Comparison of ENCODE assay signal across 14 cellular contexts in the genomic region with DNA sequence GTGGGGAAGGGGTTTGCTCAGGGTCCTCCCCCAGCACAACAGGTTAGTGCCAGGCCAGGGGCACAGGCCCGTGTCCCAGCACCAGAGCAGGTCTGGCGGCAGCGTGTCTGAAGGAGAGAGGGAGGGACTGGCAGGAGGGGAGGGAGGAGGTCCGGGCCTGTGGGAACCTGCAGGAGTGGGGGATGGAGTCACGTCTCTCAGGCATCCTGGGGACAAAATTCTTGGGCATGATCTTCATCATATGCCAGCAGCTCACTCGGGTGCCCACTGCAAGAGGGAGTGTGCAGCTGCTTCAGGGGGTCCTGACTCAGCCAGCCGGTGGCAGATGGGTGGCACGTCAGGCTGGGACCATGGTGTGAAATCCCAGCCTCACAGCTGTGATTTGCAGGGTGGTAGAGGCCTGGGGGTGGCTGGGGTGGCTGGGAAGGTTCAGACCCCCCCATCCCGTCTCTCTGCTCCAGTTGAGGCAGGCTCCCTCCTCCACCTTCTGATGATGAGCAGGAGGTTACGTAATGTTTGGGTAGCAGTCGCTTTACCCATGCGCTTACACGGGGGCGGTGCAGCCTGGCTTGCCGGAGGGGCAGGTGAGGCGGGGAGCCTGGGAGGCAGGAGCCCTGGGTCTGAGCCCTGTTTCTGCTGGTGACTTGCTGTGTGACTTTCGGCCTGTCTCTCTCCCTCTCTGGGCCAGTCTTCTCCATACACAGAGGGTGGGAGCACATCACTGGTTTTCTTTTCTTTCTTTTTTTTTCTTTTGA. TPM values are rescaled to one million over a fixed set of nuclear protein-coding genes. Genes with fewer than 3 reads are reported as not detected.
A peak's percentile ranks its signal among the peaks of the same experiment; 100 is the strongest.
DNase-seq lines count a peak whose midpoint lies in the region; ATAC-seq, FAIRE-seq and TF ChIP-seq lines count a peak whose summit lies in the region.
"Had no signal": no experiment of that assay in that cellular context is flagged by ENCODE, and none has a peak within 500 bp of the region (broad histone marks: within the 10 kb centered on the region; RNA-seq: fewer than 3 reads in every experiment).

No MANE protein-coding gene starts in this region.

- TF ChIP-seq EP300 in K562 (IDR thresholded peaks at IDR 0.05; ENCODE audit: low read length) (no peak), sigmoid colon (IDR thresholded peaks at IDR 0.05) (no peak)

- no peaks in the 10 kb centered on the region; the same call in 2 of the 3 replicates for H3K79me2 ChIP-seq in K562 (ENCODE audit: control insufficient read depth, insufficient read depth, low read length)
- peaks cover 34% of the 10 kb centered on the region for H3K79me2 ChIP-seq in keratinocyte (ENCODE audit: control insufficient read depth, insufficient read depth, low read length)

- ATAC-seq in K562 (no peak), GM19023 (IDR thresholded peaks at IDR 0.05; ENCODE audit: unreplicated experiment) (no peak)
- no peak for ATAC-seq in activated naive CD8-positive, alpha-beta T cell treated with anti-CD3 and anti-CD28 coated beads, Interleukin-2, amount 50 U/mL, for 24 hours
- ATAC-seq: T-cell had no signal

- H3K27ac Mint-ChIP-seq in activated naive CD8-positive, alpha-beta T cell treated with anti-CD3 and anti-CD28 coated beads, Interleukin-2, amount 50 U/mL, for 24 hours, result no peak overlapping the region
- H3K27ac Mint-ChIP-seq: activated T-helper 2 cell treated with anti-CD3 and anti-CD28 coated beads, Interferon-gamma antibody, Interleukin-2, Interleukin-4, amounts not matched to agents 10 μg/mL and 5 μg/mL and 100 μg/mL, durations not matched to agents 14 hours and 24 hours and 36 hours; T-cell had no signal

- H3K27ac ChIP-seq in K562 (ENCODE audit: extremely low read depth, low read depth, low read length) (no peak overlapping the region), keratinocyte (ENCODE audit: control insufficient read depth, insufficient read depth, low read length) (peak overlapping the region; percentile 39), sigmoid colon (peak overlapping the region; percentile 38 to 99 (median 78))
- H3K27ac ChIP-seq: coronary artery, WERI-Rb-1 had no signal

- 60% methylated on average over 12 of the region's 17 CpGs for WGBS in K562 (ENCODE audit: insufficient coverage, low coverage, missing lambda C conversion rate)
- 77 to 79% methylated on average over 17 of the region's 17 CpGs for WGBS in sigmoid colon, 2 donors

- intact Hi-C loops in K562 (cut with micrococcal nuclease) (no loop called here), sigmoid colon (cut with DNase I) (no loop called here)

- H3K36me3 ChIP-seq in K562 (ENCODE audit: control insufficient read depth, insufficient read depth, low read length), result peaks cover 1% of the 10 kb centered on the region; the same call in 1 of the 3 replicates
- peaks cover under 1 to 7% of the 10 kb centered on the region in 2 experiments for H3K36me3 ChIP-seq in keratinocyte (ENCODE audit: control insufficient read depth in 2 of 2, extremely low read depth in 1 of 2, insufficient read depth in 2 of 2, low read length in 2 of 2)
- H3K36me3 ChIP-seq in sigmoid colon, result peaks cover 0 to 7% (median under 1%) of the 10 kb centered on the region in 4 donors

- peaks cover 3% of the 10 kb centered on the region for H3K4me1 Mint-ChIP-seq in activated naive CD8-positive, alpha-beta T cell treated with anti-CD3 and anti-CD28 coated beads, Interleukin-2, amount 50 U/mL, for 24 hours
- H3K4me1 Mint-ChIP-seq: T-cell had no signal

- H2AFZ ChIP-seq in K562 (ENCODE audit: low read depth, low read length) (no peak overlapping the region), keratinocyte (ENCODE audit: control insufficient read depth, low read length) (no peak overlapping the region)

- in situ Hi-C loops in K562 (cut with MboI), result no loop called here

- TF ChIP-seq POLR2A in NB4 (IDR thresholded peaks at IDR 0.05; ENCODE audit: extremely low read depth, insufficient read length), result no peak
- no peak for TF ChIP-seq POLR2A in K562 (conservative IDR thresholded peaks at IDR 0.05)
- no peak for TF ChIP-seq POLR2A in sigmoid colon (IDR thresholded peaks at IDR 0.05)

- H3K4me3 ChIP-seq in NB4 (ENCODE audit: low read depth, low read length), result no peak overlapping the region
- H3K4me3 ChIP-seq in K562, result no peak overlapping the region
- peak overlapping the region in 1 of 3 experiments; percentile 25 for H3K4me3 ChIP-seq in keratinocyte (ENCODE audit: control insufficient read depth in 2 of 3, extremely low read depth in 1 of 3, insufficient read depth in 2 of 3, low read depth in 1 of 3, low read length in 3 of 3)
- H3K4me3 ChIP-seq in sigmoid colon, result no peak overlapping the region
- H3K4me3 ChIP-seq: coronary artery had no signal

- no peak for TF ChIP-seq RAD21 in K562 (CRISPR knock-in tag; conservative IDR thresholded peaks at IDR 0.05 in 1 of 2, IDR thresholded peaks at IDR 0.05 in 1 of 2)

- H3K4me3 Mint-ChIP-seq in activated naive CD8-positive, alpha-beta T cell treated with anti-CD3 and anti-CD28 coated beads, Interleukin-2, amount 50 U/mL, for 24 hours, result no peak overlapping the region
- H3K4me3 Mint-ChIP-seq: T-cell had no signal

- H3K9me1 ChIP-seq in K562 (ENCODE audit: control insufficient read depth, insufficient read depth, low read length) (peaks cover 6% of the 10 kb centered on the region), keratinocyte (ENCODE audit: control insufficient read depth, extremely low read depth, insufficient read depth, low read length) (no peaks in the 10 kb centered on the region)

- H3K4me2 ChIP-seq in K562 (ENCODE audit: insufficient read depth, low read length) (no peak overlapping the region), keratinocyte (ENCODE audit: control insufficient read depth, extremely low read depth, insufficient read depth, low read depth, low read length) (peak overlapping the region; percentile 66)

- H3K27me3 ChIP-seq in K562 (ENCODE audit: control insufficient read depth in 2 of 2, insufficient read depth in 2 of 2, low read length in 2 of 2), result no peaks in the 10 kb centered on the region
- no peaks in the 10 kb centered on the region for H3K27me3 ChIP-seq in keratinocyte (ENCODE audit: control insufficient read depth, extremely low read depth, insufficient read depth, low read length)
- no peaks in the 10 kb centered on the region for H3K27me3 ChIP-seq in sigmoid colon
- H3K27me3 ChIP-seq: BE2C had no signal

- peaks cover 4% of the 10 kb centered on the region for H3K27me3 Mint-ChIP-seq in activated naive CD8-positive, alpha-beta T cell treated with anti-CD3 and anti-CD28 coated beads, Interleukin-2, amount 50 U/mL, for 24 hours

- H3K36me3 Mint-ChIP-seq in activated naive CD8-positive, alpha-beta T cell treated with anti-CD3 and anti-CD28 coated beads, Interleukin-2, amount 50 U/mL, for 24 hours (ENCODE audit: low read depth), result no peaks in the 10 kb centered on the region
- H3K36me3 Mint-ChIP-seq: T-cell had no signal

- no peak for FAIRE-seq in K562 (lab: Jason Lieb, UNC)
- peak; percentile 49 for FAIRE-seq in keratinocyte (lab: Jason Lieb, UNC)

- H3K9ac ChIP-seq in K562 (ENCODE audit: insufficient read depth in 1 of 2, low read depth in 2 of 2, low read length in 2 of 2), result peak overlapping the region in 1 of 2 experiments; percentile 59; a peak in 1 of 4 replicates
- peak overlapping the region; percentile 38 for H3K9ac ChIP-seq in keratinocyte (ENCODE audit: control insufficient read depth, extremely low read depth, insufficient read depth, low read length)

- POLR2A ChIA-PET in K562 (lab: Yijun Ruan, JAX), result no interaction called here

- H3K4me1 ChIP-seq in K562 (replicated peaks in 1 of 2; ENCODE audit: control insufficient read depth in 2 of 2, insufficient read depth in 2 of 2, low read length in 2 of 2) (peaks cover 23 to 52% of the 10 kb centered on the region in 2 experiments), keratinocyte (ENCODE audit: control insufficient read depth, extremely low read depth, insufficient read depth, low read length) (peaks cover 29% of the 10 kb centered on the region), sigmoid colon (peaks cover 0 to 89% (median 80%) of the 10 kb centered on the region in 4 donors)

- CTCF ChIA-PET in K562 (lab: Yijun Ruan, JAX; ENCODE audit: low intra/inter-chr PET ratio), result no interaction called here

- no peaks in the 10 kb centered on the region for H3K9me3 Mint-ChIP-seq in activated naive CD8-positive, alpha-beta T cell treated with anti-CD3 and anti-CD28 coated beads, Interleukin-2, amount 50 U/mL, for 24 hours
- H3K9me3 Mint-ChIP-seq: activated T-helper 2 cell treated with anti-CD3 and anti-CD28 coated beads, Interferon-gamma antibody, Interleukin-2, Interleukin-4, amounts not matched to agents 10 μg/mL and 5 μg/mL and 100 μg/mL, durations not matched to agents 14 hours and 24 hours and 36 hours; T-cell had no signal

- TF ChIP-seq CTCF in NB4 (IDR thresholded peaks at IDR 0.05; ENCODE audit: low read depth, low read length) (no peak), K562 (IDR thresholded peaks at IDR 0.05 in 2 of 3, conservative IDR thresholded peaks at IDR 0.05 in 1 of 3; ENCODE audit: insufficient read depth in 2 of 3, low read depth in 1 of 3, low read length in 3 of 3) (no peak), keratinocyte (optimal IDR thresholded peaks at IDR 0.05 in 1 of 3, IDR thresholded peaks at IDR 0.05 in 1 of 3, conservative IDR thresholded peaks at IDR 0.05 in 1 of 3; ENCODE audit: extremely low read depth in 1 of 3, insufficient read depth in 2 of 3, low read length in 3 of 3) (no peak), sigmoid colon (IDR thresholded peaks at IDR 0.05) (no peak)

- no TSS peak for BruUV-seq in K562 (replicated peaks; lab: Mats Ljungman, UMichigan)

- peaks cover 27% of the 10 kb centered on the region for H4K20me1 ChIP-seq in K562 (replicated peaks; ENCODE audit: control insufficient read depth, insufficient read depth, low read length)
- no peaks in the 10 kb centered on the region for H4K20me1 ChIP-seq in keratinocyte (ENCODE audit: control insufficient read depth, extremely low read depth, insufficient read depth, low read length)

- no peaks in the 10 kb centered on the region for H3K9me3 ChIP-seq in K562 (replicated peaks; ENCODE audit: control insufficient read depth, insufficient read depth, low read depth, low read length)
- no peaks in the 10 kb centered on the region for H3K9me3 ChIP-seq in keratinocyte (ENCODE audit: control insufficient read depth, low read depth, low read length)
- H3K9me3 ChIP-seq in sigmoid colon, result no peaks in the 10 kb centered on the region
- H3K9me3 ChIP-seq: BE2C had no signal

- DNase-seq in NB4 (ENCODE audit: low read depth), result peak; percentile 41
- DNase-seq in K562 (ENCODE audit: extremely low read depth in 1 of 4, low spot score in 3 of 4), result no peak
- DNase-seq in keratinocyte (ENCODE audit: low read depth, low spot score), result peak; percentile 55
- DNase-seq in sigmoid colon, result no peak
- no peak for DNase-seq in GM19238 (ENCODE audit: insufficient read length, low spot score)
- no peak for DNase-seq in DMS53 treated with DMSO at 0.1 percent for 48 hours (lab: John Stamatoyannopoulos, UW; ENCODE audit: unreplicated experiment)
- no peak for DNase-seq in activated naive CD8-positive, alpha-beta T cell treated with anti-CD3 and anti-CD28 coated beads, Interleukin-2, amount 50 U/mL, for 24 hours
- DNase-seq: MV-4-11, T-cell, WERI-Rb-1 had no signal

- dilution Hi-C loops in keratinocyte (cut with MboI; ENCODE audit: extremely low pct_ligation_motif_present, low sequenced_read_pairs), result no loop called here

RNA-seq across cellular contexts. Expression of gene NCS1, which starts 40.5 kb away (rescaled TPM):
- 6.1 and 14.0 TPM in 2 replicates for total RNA-seq in K562 (2011; cell fraction: chromatin; rRNA removed; ENCODE audit: low replicate concordance)
- 10.3 and 11.0 TPM in 2 replicates for total RNA-seq in K562 (2011; cell fraction: nucleolus; rRNA removed)
- 7.1 and 7.5 TPM in 2 replicates for total RNA-seq in K562 (2011; cell fraction: nucleoplasm; rRNA removed)
- total RNA-seq in K562 (2014; rRNA removed), result 9.6 and 11.6 TPM in 2 replicates
- 7.6 and 8.0 TPM in 2 replicates for total RNA-seq in K562 (2014; rRNA removed; fragmentation: Illumina TruSeq; extraction: Trizol)
- 6.9 and 7.4 TPM in 2 replicates for total RNA-seq in K562 (2015; rRNA removed; fragmentation: Illumina TruSeq; extraction: Trizol)
- 22.8 and 25.0 TPM in 2 replicates for total RNA-seq in K562 (2021)
- polyA plus RNA-seq in K562 (2011; rRNA removed), result 24.0 and 27.0 TPM in 2 replicates
- 25.2 and 37.2 TPM in 2 replicates for polyA plus RNA-seq in K562 (2011; cell fraction: cytosol; rRNA removed)
- polyA plus RNA-seq in K562 (2011; cell fraction: nucleus; rRNA removed), result 10.2 and 16.2 TPM in 2 replicates
- 9.2 and 10.6 TPM in 2 replicates for polyA plus RNA-seq in K562 (2012)
- polyA plus RNA-seq in K562 (2014; fragmentation: Illumina TruSeq; extraction: Trizol), result 10.5 and 19.7 TPM in 2 replicates
- polyA plus RNA-seq in K562 (2014; fragmentation: Nextera tagmentation; extraction: Ambion mirVana), result under 1 TPM; 0.28 to 0.66 TPM
- polyA plus RNA-seq in K562 (2014; rRNA removed), result 11.2 and 13.1 TPM in 2 replicates
- polyA minus RNA-seq in K562 (2011; rRNA and poly(A)+ RNA removed), result 12.8 and 20.5 TPM in 2 replicates
- polyA minus RNA-seq in K562 (2011; cell fraction: cytosol; rRNA and poly(A)+ RNA removed), result 14.7 and 17.9 TPM in 2 replicates
- polyA minus RNA-seq in K562 (2011; cell fraction: nucleus; rRNA and poly(A)+ RNA removed), result 3.1 and 3.7 TPM in 2 replicates
- 49.1 to 67.4 TPM (median 61.6 TPM) in 3 replicates for polyA plus RNA-seq in keratinocyte
- polyA plus RNA-seq in keratinocyte (2011; ENCODE audit: low read depth), result 7.2 TPM
- polyA plus RNA-seq in keratinocyte (2011; cell fraction: cytosol; rRNA removed), result 52.4 and 71.2 TPM in 2 replicates
- polyA plus RNA-seq in keratinocyte (2011; cell fraction: nucleus; rRNA removed), result 35.4 and 37.0 TPM in 2 replicates
- 26.6 and 49.7 TPM in 2 replicates for polyA plus RNA-seq in keratinocyte (2012; ENCODE audit: low replicate concordance)
- polyA minus RNA-seq in keratinocyte, result 45.3 to 74.1 TPM (median 69.9 TPM) in 3 replicates
- 94.6 TPM for polyA minus RNA-seq in keratinocyte (2011; cell fraction: cytosol; rRNA and poly(A)+ RNA removed)
- polyA minus RNA-seq in keratinocyte (2011; cell fraction: nucleus; rRNA and poly(A)+ RNA removed), result 22.4 and 28.3 TPM in 2 replicates
- total RNA-seq in sigmoid colon, result 100 to 1,000 TPM in 1 of 4 donors, 10 to 100 TPM in 3; 78.5 to 133 (median 96.9) TPM
- 1 to 10 TPM in 2 of 3 donors, under 1 TPM in 1; 0.69 to 8.9 (median 4.2) TPM for polyA plus RNA-seq in sigmoid colon

RNA-seq across cellular contexts. Expression of gene HMCN2, which starts 52.8 kb away (rescaled TPM):
- total RNA-seq in K562 (2011; cell fraction: chromatin; rRNA removed; ENCODE audit: low replicate concordance), result 0.28 TPM in 1 of 2 replicates, not detected in the other
- total RNA-seq in K562 (2011; cell fraction: nucleolus; rRNA removed), result 0.13 and 0.17 TPM in 2 replicates
- total RNA-seq in K562 (2011; cell fraction: nucleoplasm; rRNA removed), result 0.15 TPM in 1 of 2 replicates, not detected in the other
- total RNA-seq in K562 (2014; rRNA removed) (not detected in 2 replicates), K562 (2014; rRNA removed; fragmentation: Illumina TruSeq; extraction: Trizol) (not detected in 2 replicates), K562 (2015; rRNA removed; fragmentation: Illumina TruSeq; extraction: Trizol) (not detected in 2 replicates), K562 (2021) (0.02 TPM in 1 of 2 replicates, not detected in the other), sigmoid colon (100 to 1,000 TPM in 1 of 4 donors, 10 to 100 TPM in 2, 1 to 10 TPM in 1; 8.2 to 106 (median 35.7) TPM)
- polyA plus RNA-seq in K562 (2011; rRNA removed) (0.01 TPM in 1 of 2 replicates, not detected in the other), K562 (2014; fragmentation: Illumina TruSeq; extraction: Trizol) (not detected in 2 replicates), K562 (2014; fragmentation: Nextera tagmentation; extraction: Ambion mirVana) (not detected), K562 (2014; rRNA removed) (0.01 TPM in 1 of 2 replicates, not detected in the other), keratinocyte (0.03 TPM in 1 of 3 replicates, not detected in the others), sigmoid colon (10 to 100 TPM in 1 of 3 donors, 1 to 10 TPM in 2; 3.6 to 44.0 (median 6.0) TPM)
- 0.03 TPM in 2 replicates for polyA plus RNA-seq in K562 (2011; cell fraction: cytosol; rRNA removed)
- 0.06 and 0.17 TPM in 2 replicates for polyA plus RNA-seq in K562 (2011; cell fraction: nucleus; rRNA removed)
- polyA plus RNA-seq in K562 (2012), result 0.01 TPM in 1 of 2 replicates, not detected in the other
- 0.09 TPM in 1 of 2 replicates, not detected in the other for polyA minus RNA-seq in K562 (2011; rRNA and poly(A)+ RNA removed)
- not detected in 2 replicates for polyA minus RNA-seq in K562 (2011; cell fraction: cytosol; rRNA and poly(A)+ RNA removed)
- polyA minus RNA-seq in K562 (2011; cell fraction: nucleus; rRNA and poly(A)+ RNA removed), result under 0.01 TPM in 1 of 2 replicates, not detected in the other
- not detected for polyA plus RNA-seq in keratinocyte (2011; ENCODE audit: low read depth)
- not detected in 2 replicates for polyA plus RNA-seq in keratinocyte (2011; cell fraction: cytosol; rRNA removed)
- not detected in 2 replicates for polyA plus RNA-seq in keratinocyte (2011; cell fraction: nucleus; rRNA removed)
- 0.04 TPM in 1 of 2 replicates, not detected in the other for polyA plus RNA-seq in keratinocyte (2012; ENCODE audit: low replicate concordance)
- not detected in 3 replicates for polyA minus RNA-seq in keratinocyte
- not detected for polyA minus RNA-seq in keratinocyte (2011; cell fraction: cytosol; rRNA and poly(A)+ RNA removed)
- polyA minus RNA-seq in keratinocyte (2011; cell fraction: nucleus; rRNA and poly(A)+ RNA removed), result 0.11 TPM in 1 of 2 replicates, not detected in the other
- total RNA-seq: activated T-helper 2 cell treated with anti-CD3 and anti-CD28 coated beads, Interferon-gamma antibody, Interleukin-2, Interleukin-4, amounts not matched to agents 10 μg/mL and 5 μg/mL and 100 μg/mL, durations not matched to agents 14 hours and 24 hours and 36 hours had no signal

Comparison
In these comparisons a context has a peak if more than half of its experiments do, and no peak if none do; other contexts are left out.
1. DNase-seq: peak in NB4 (single experiment) and keratinocyte (single experiment); none in K562 (0 of 4), sigmoid colon (single experiment), GM19238 (single experiment), DMS53 treated with DMSO at 0.1 percent for 48 hours (single experiment) and activated naive CD8-positive, alpha-beta T cell treated with anti-CD3 and anti-CD28 coated beads, Interleukin-2, amount 50 U/mL, for 24 hours (single experiment).